33 cellular contexts compared by ENCODE assay signal in the genomic region with DNA sequence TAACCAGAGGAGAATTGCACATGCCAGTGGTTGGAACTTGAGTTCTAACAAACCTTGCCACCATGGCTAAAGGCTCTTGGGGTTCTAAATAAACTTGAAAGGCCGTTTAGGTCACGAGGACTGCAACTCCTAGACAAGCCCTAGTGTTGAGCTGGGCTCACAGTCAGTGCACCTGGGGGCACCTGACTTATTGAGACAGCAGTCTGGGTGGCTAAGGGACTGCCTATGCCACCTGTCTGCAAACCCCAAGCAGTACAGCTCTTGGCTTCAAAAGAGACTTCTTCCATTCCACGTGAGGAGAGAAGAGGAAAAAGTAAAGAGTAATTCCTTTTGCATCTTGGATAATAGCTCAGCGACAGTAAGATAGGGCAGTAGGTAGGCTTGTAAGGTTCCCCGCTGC.
"Had no signal": no experiment of that assay in that cellular context is flagged by ENCODE, and none has a peak within 500 bp of the region (broad histone marks: within the 10 kb centered on the region; RNA-seq: fewer than 3 reads in every experiment).

No MANE protein-coding gene starts in this region.

- H3K9me3 ChIP-seq: gastrocnemius medialis had no signal

- H3K36me3 ChIP-seq: brain microvascular endothelial cell, esophagus muscularis mucosa, gastrocnemius medialis, heart left ventricle, WERI-Rb-1 had no signal

- H3K27me3 ChIP-seq: brain microvascular endothelial cell, dorsolateral prefrontal cortex, esophagus muscularis mucosa, foreskin keratinocyte, gastrocnemius medialis, heart left ventricle, hepatocyte had no signal

- H3K27me3 Mint-ChIP-seq: activated CD4-positive, alpha-beta memory T cell treated with anti-CD3 and anti-CD28 coated beads, Interleukin-2, amount 10 ng/mL, durations not matched to agents 7 days and 5 days; activated CD4-positive, alpha-beta T cell treated with anti-CD3 and anti-CD28 coated beads, Interleukin-2, amount 10 ng/mL, durations not matched to agents 7 days and 5 days; activated naive CD4-positive, alpha-beta T cell treated with anti-CD3 and anti-CD28 coated beads, Interleukin-2, amount 10 ng/mL, durations not matched to agents 7 days and 5 days; activated naive CD8-positive, alpha-beta T cell treated with anti-CD3 and anti-CD28 coated beads, Interleukin-2, amount 10 ng/mL, durations not matched to agents 7 days and 5 days; activated T-cell treated with anti-CD3 and anti-CD28 coated beads, Interleukin-2, amount 50 U/mL, for 24 hours; central memory CD8-positive, alpha-beta T cell; dendritic cell treated with granulocyte-macrophage colony-stimulating factor and Interleukin-4, amounts not matched to agents 40 ng/mL and 50 ng/mL, for 4 days; T-helper 17 cell had no signal

- H3K4me2 ChIP-seq: hepatocyte had no signal

- H3K79me2 ChIP-seq: hepatocyte had no signal

- H3K4me3 ChIP-seq: coronary artery, dorsolateral prefrontal cortex, esophagus muscularis mucosa, gastrocnemius medialis, heart left ventricle, hepatocyte had no signal

- H3K4me3 Mint-ChIP-seq: activated CD4-positive, alpha-beta memory T cell treated with anti-CD3 and anti-CD28 coated beads, Interleukin-2, amount 10 ng/mL, durations not matched to agents 7 days and 5 days; activated CD4-positive, alpha-beta T cell treated with anti-CD3 and anti-CD28 coated beads, Interleukin-2, amount 10 ng/mL, durations not matched to agents 7 days and 5 days; activated naive CD4-positive, alpha-beta T cell treated with anti-CD3 and anti-CD28 coated beads, Interleukin-2, amount 10 ng/mL, durations not matched to agents 7 days and 5 days; activated naive CD8-positive, alpha-beta T cell treated with anti-CD3 and anti-CD28 coated beads, Interleukin-2, amount 10 ng/mL, durations not matched to agents 7 days and 5 days; activated T-cell treated with anti-CD3 and anti-CD28 coated beads, Interleukin-2, amount 50 U/mL, for 24 hours; activated T-cell treated with anti-CD3 and anti-CD28 coated beads, Interleukin-2, amount 50 U/mL, for 72 hours; central memory CD8-positive, alpha-beta T cell; dendritic cell treated with granulocyte-macrophage colony-stimulating factor and Interleukin-4, amounts not matched to agents 40 ng/mL and 50 ng/mL, for 4 days; T-helper 17 cell; T-helper 2 cell treated with Interferon-gamma antibody and Interleukin-4, amounts not matched to agents 5 μg/mL and 100 μg/mL, for 36 hours had no signal

- ATAC-seq: activated naive CD4-positive, alpha-beta T cell treated with anti-CD3 and anti-CD28 coated beads, Interleukin-2, amount 50 U/mL, for 72 hours; activated T-cell treated with anti-CD3 and anti-CD28 coated beads, Interleukin-2, amount 50 U/mL, for 72 hours; foreskin keratinocyte; gastrocnemius medialis; heart left ventricle; T-helper 17 cell had no signal

- H3K36me3 Mint-ChIP-seq: activated naive CD4-positive, alpha-beta T cell treated with anti-CD3 and anti-CD28 coated beads, Interleukin-2, amount 10 ng/mL, durations not matched to agents 7 days and 5 days; activated naive CD8-positive, alpha-beta T cell treated with anti-CD3 and anti-CD28 coated beads, Interleukin-2, amount 10 ng/mL, durations not matched to agents 7 days and 5 days had no signal

- H3K27ac Mint-ChIP-seq: activated CD4-positive, alpha-beta memory T cell treated with anti-CD3 and anti-CD28 coated beads, Interleukin-2, amount 10 ng/mL, durations not matched to agents 7 days and 5 days; activated CD4-positive, alpha-beta T cell treated with anti-CD3 and anti-CD28 coated beads, Interleukin-2, amount 10 ng/mL, durations not matched to agents 7 days and 5 days; activated naive CD4-positive, alpha-beta T cell treated with anti-CD3 and anti-CD28 coated beads, Interleukin-2, amount 10 ng/mL, durations not matched to agents 7 days and 5 days; activated naive CD4-positive, alpha-beta T cell treated with anti-CD3 and anti-CD28 coated beads, Interleukin-2, amount 50 U/mL, for 72 hours; activated naive CD8-positive, alpha-beta T cell treated with anti-CD3 and anti-CD28 coated beads, Interleukin-2, amount 10 ng/mL, durations not matched to agents 7 days and 5 days; activated T-cell treated with anti-CD3 and anti-CD28 coated beads, Interleukin-2, amount 50 U/mL, for 24 hours; activated T-cell treated with anti-CD3 and anti-CD28 coated beads, Interleukin-2, amount 50 U/mL, for 72 hours; dendritic cell treated with granulocyte-macrophage colony-stimulating factor and Interleukin-4, amounts not matched to agents 40 ng/mL and 50 ng/mL, for 4 days; T-helper 17 cell; T-helper 2 cell treated with Interferon-gamma antibody and Interleukin-4, amounts not matched to agents 5 μg/mL and 100 μg/mL, for 36 hours had no signal

- H3K4me1 ChIP-seq: esophagus muscularis mucosa, foreskin keratinocyte, gastrocnemius medialis, heart left ventricle had no signal

- H3K27ac ChIP-seq: brain microvascular endothelial cell, coronary artery, dorsolateral prefrontal cortex, esophagus muscularis mucosa, foreskin keratinocyte, gastrocnemius medialis, heart left ventricle, hepatocyte, WERI-Rb-1 had no signal

- H3K4me1 Mint-ChIP-seq: activated CD4-positive, alpha-beta memory T cell treated with anti-CD3 and anti-CD28 coated beads, Interleukin-2, amount 10 ng/mL, durations not matched to agents 7 days and 5 days; activated CD4-positive, alpha-beta T cell treated with anti-CD3 and anti-CD28 coated beads, Interleukin-2, amount 10 ng/mL, durations not matched to agents 7 days and 5 days; activated naive CD4-positive, alpha-beta T cell treated with anti-CD3 and anti-CD28 coated beads, Interleukin-2, amount 10 ng/mL, durations not matched to agents 7 days and 5 days; activated naive CD8-positive, alpha-beta T cell treated with anti-CD3 and anti-CD28 coated beads, Interleukin-2, amount 10 ng/mL, durations not matched to agents 7 days and 5 days; central memory CD8-positive, alpha-beta T cell; T-helper 17 cell had no signal

- DNase-seq: activated CD4-positive, alpha-beta memory T cell treated with anti-CD3 and anti-CD28 coated beads, Interleukin-2, amount 10 ng/mL, durations not matched to agents 7 days and 5 days; activated CD4-positive, alpha-beta T cell treated with anti-CD3 and anti-CD28 coated beads for 1 hour; activated CD4-positive, alpha-beta T cell treated with anti-CD3 and anti-CD28 coated beads for 4 hours; activated CD4-positive, alpha-beta T cell treated with anti-CD3 and anti-CD28 coated beads, Interleukin-2, amount 10 ng/mL, durations not matched to agents 7 days and 5 days; activated CD4-positive, alpha-beta T cell treated with anti-CD3 and anti-CD28 coated beads, Interleukin-2, amount 50 U/mL, for 4 hours; activated CD4-positive, CD25-positive, alpha-beta regulatory T cell; activated CD8-positive, alpha-beta memory T cell treated with anti-CD3 and anti-CD28 coated beads, Interleukin-2, amount 50 U/mL, for 48 hours; activated gamma-delta T cell; activated naive CD4-positive, alpha-beta T cell; activated naive CD4-positive, alpha-beta T cell treated with anti-CD3 and anti-CD28 coated beads, Interleukin-2, amount 10 ng/mL, durations not matched to agents 7 days and 5 days; activated naive CD8-positive, alpha-beta T cell treated with anti-CD3 and anti-CD28 coated beads, Interleukin-2, amount 10 ng/mL, durations not matched to agents 7 days and 5 days; activated T-cell treated with anti-CD3 and anti-CD28 coated beads for 4 hours; activated T-cell treated with anti-CD3 and anti-CD28 coated beads, Interleukin-2, amount 50 U/mL, for 24 hours; activated T-cell treated with anti-CD3 and anti-CD28 coated beads, Interleukin-2, amount 50 U/mL, for 72 hours; anterior cingulate cortex; brain microvascular endothelial cell; dorsolateral prefrontal cortex; effector memory CD4-positive, alpha-beta T cell; erythroblast; foreskin keratinocyte; gastrocnemius medialis; glutamatergic neuron; heart left ventricle; T-helper 17 cell; T1000; WERI-Rb-1 had no signal

- H2AFZ ChIP-seq: hepatocyte had no signal
